Comparison of ENCODE assay signal across 8 cellular contexts in the genomic region with DNA sequence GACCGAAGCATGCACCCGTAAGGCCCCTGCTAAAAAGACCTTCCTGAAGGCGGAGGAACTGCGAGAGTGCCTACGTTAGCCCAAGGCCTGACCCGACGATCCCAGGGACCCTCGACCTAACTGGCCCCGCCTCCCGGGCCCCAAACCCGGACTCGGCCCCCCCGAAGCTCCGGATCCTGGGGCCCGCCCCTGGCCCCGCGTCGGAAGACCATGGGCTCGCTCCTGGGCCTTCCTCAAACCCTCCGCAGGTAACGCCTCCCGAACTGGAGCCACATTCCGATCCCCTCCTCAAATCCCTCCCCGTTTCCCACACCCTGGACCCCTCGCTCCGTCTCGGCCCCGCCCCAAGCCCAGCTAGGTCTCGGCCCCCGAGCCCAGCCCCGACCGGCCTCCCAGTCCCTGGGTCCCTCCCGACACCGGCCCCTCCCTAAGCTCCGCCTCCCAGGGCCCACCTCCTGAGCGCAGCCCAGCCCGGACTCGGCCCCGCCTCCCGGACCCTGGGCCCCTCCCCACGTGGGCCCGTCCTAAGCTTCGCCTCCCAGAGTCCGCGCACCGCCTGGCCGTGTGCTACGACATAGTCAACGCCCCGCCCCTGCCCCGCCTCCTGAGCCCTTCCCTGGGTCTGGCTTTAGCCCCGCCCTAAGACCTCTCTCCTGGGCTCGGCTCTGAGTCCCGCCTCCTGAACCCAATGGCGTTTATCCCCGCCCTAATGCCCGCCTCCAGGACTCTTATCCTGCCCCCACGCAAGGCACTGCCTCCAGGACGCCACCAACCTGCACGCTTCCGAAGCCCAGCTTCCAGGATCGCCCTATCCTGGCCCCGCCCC. TPM values are rescaled to one million over a fixed set of nuclear protein-coding genes. Genes with fewer than 3 reads are reported as not detected.
A peak's percentile ranks its signal among the peaks of the same experiment; 100 is the strongest.
DNase-seq lines count a peak whose midpoint lies in the region; ATAC-seq, FAIRE-seq and TF ChIP-seq lines count a peak whose summit lies in the region.
"Not testable (repeated sequence)": the region's sequence is repeated elsewhere in the genome, so short reads cannot be mapped to it uniquely, and the experiment has no call there.

No MANE protein-coding gene starts in this region.

- H3K36me3 ChIP-seq in HUES6 (ENCODE audit: control insufficient read depth, insufficient read depth, low read length); kidney (ENCODE audit: control insufficient read depth in 1 of 2, insufficient read depth in 2 of 2, low read length in 2 of 2); gastrocnemius medialis; upper lobe of left lung: not testable (repeated sequence)

- H3K4me1 ChIP-seq in HUES6 (ENCODE audit: control insufficient read depth, insufficient read depth, low read length); kidney (ENCODE audit: control insufficient read depth in 1 of 2, insufficient read depth in 1 of 2, low read depth in 1 of 2, low read length in 2 of 2); gastrocnemius medialis: not testable (repeated sequence)
- H3K4me1 ChIP-seq in upper lobe of left lung: peaks cover 0 to 10% (median 4%) of the 10 kb centered on the region in 4 donors

- intact Hi-C loops in kidney (cut with DNase I); gastrocnemius medialis (cut with DNase I; ENCODE audit: low total_unique reads): not testable (repeated sequence)

- peak overlapping the region; percentile 73 for H3K9ac ChIP-seq in HUES6 (ENCODE audit: low read length)
- peak overlapping the region; percentile 55 to 68 for H3K9ac ChIP-seq in kidney (ENCODE audit: low read length in 2 of 2)

- 0 to 3% methylated on average over 3 to 21 of the region's 63 CpGs for WGBS in upper lobe of left lung, 2 donors

- not testable (repeated sequence) for TF ChIP-seq EP300 in upper lobe of left lung (IDR thresholded peaks at IDR 0.05)

- TF ChIP-seq CTCF in GM13977 (IDR thresholded peaks at IDR 0.05; ENCODE audit: extremely low read depth, insufficient read depth, missing control alignments); kidney (IDR thresholded peaks at IDR 0.05; ENCODE audit: borderline replicate concordance, extremely low read depth, insufficient read depth); gastrocnemius medialis (IDR thresholded peaks at IDR 0.05 in 4 of 5, conservative IDR thresholded peaks at IDR 0.05 in 1 of 5); upper lobe of left lung (IDR thresholded peaks at IDR 0.05): not testable (repeated sequence)

- H3K27ac ChIP-seq in HUES6 (ENCODE audit: low read depth, low read length) (peak overlapping the region; percentile 47; the same call in 1 of the 2 replicates), kidney (ENCODE audit: low read depth in 2 of 2, low read length in 2 of 2) (peak overlapping the region; percentile 73 to 87), gastrocnemius medialis (peak overlapping the region; percentile 84 to 90 (median 90)), upper lobe of left lung (peak overlapping the region; percentile 86 to 96 (median 88))

- ATAC-seq in gastrocnemius medialis (peak; percentile 70 to 76), upper lobe of left lung (ENCODE audit: low FRiP score in 2 of 2) (peak; percentile 94 to 95)

- peak; percentile 31 to 35 for TF ChIP-seq POLR2A in gastrocnemius medialis (IDR thresholded peaks at IDR 0.05)
- peak in 3 of 4 donors; percentile 38 to 51 (median 50) for TF ChIP-seq POLR2A in upper lobe of left lung (IDR thresholded peaks at IDR 0.05)

- peak; percentile 2 for DNase-seq in GM13977 (ENCODE audit: low spot score)
- DNase-seq in RKO (ENCODE audit: low spot score): peak; percentile 92
- peak; percentile 89 for DNase-seq in activated T-cell treated with anti-CD3 and anti-CD28 coated beads for 4 hours
- DNase-seq in ecto neural progenitor cell (ENCODE audit: low spot score): peak; percentile 86
- peak; percentile 100 for DNase-seq in kidney
- DNase-seq in gastrocnemius medialis: peak; percentile 96 to 98
- peak; percentile 99 to 100 for DNase-seq in upper lobe of left lung

- not testable (repeated sequence) for H3K27me3 ChIP-seq in HUES6 (ENCODE audit: control insufficient read depth, insufficient read depth, low read length); gastrocnemius medialis; upper lobe of left lung

- FAIRE-seq in kidney (lab: Jason Lieb, UNC): peak; percentile 99

- H3K4me3 ChIP-seq in HUES6 (ENCODE audit: low read depth, low read length): peak overlapping the region; percentile 84
- peak overlapping the region; percentile 71 to 78 for H3K4me3 ChIP-seq in kidney (ENCODE audit: low read length in 2 of 2)
- peak overlapping the region; percentile 70 to 97 (median 78) for H3K4me3 ChIP-seq in gastrocnemius medialis
- H3K4me3 ChIP-seq in upper lobe of left lung: peak overlapping the region; percentile 71 to 93 (median 84)

- H3K9me3 ChIP-seq in HUES6 (ENCODE audit: control insufficient read depth, insufficient read depth, low read depth, low read length); kidney (ENCODE audit: control insufficient read depth in 1 of 2, low read length in 2 of 2); gastrocnemius medialis; upper lobe of left lung: not testable (repeated sequence)

- in situ Hi-C loops in GM13977 (cut with MboI; ENCODE audit: low pct_unique_long_range_greater_than_20kb, low sequenced_read_pairs, unreplicated experiment); gastrocnemius medialis (cut with MboI; ENCODE audit: low sequenced_read_pairs in 4 of 4): not testable (repeated sequence)

RNA-seq across cellular contexts. Expression of a gene that starts 17.8 kb away (rescaled TPM):
- total RNA-seq in kidney (not detected), gastrocnemius medialis (not detected), upper lobe of left lung (not detected)
- polyA plus RNA-seq in kidney (ENCODE audit: insufficient read depth, low read depth, low replicate concordance): not detected

RNA-seq across cellular contexts. Expression of a gene that starts 58.1 kb away (rescaled TPM):
- not detected for total RNA-seq in kidney
- polyA plus RNA-seq in kidney (ENCODE audit: insufficient read depth, low read depth, low replicate concordance): not detected
- total RNA-seq in gastrocnemius medialis: not detected
- not detected for total RNA-seq in upper lobe of left lung

Comparison
In these comparisons a context has a peak if more than half of its experiments do, and no peak if none do; other contexts are left out.
1. Peak in every context shown above with its lines: DNase-seq, ATAC-seq, H3K4me3 ChIP-seq and H3K27ac ChIP-seq.
2. DNase-seq: peak in every context shown above with its lines; median percentile 100 in kidney; 100 in upper lobe of left lung; 97 in gastrocnemius medialis; 92 in RKO; 89 in activated T-cell treated with anti-CD3 and anti-CD28 coated beads for 4 hours; 86 in ecto neural progenitor cell; 2 in GM13977.